ENCODE assay signal across 15 cellular contexts in genomic region chr5:1127991-1128785, GRCh38. TPM values are rescaled to one million over a fixed set of nuclear protein-coding genes. Genes with fewer than 3 reads are reported as not detected.
DNase-seq lines count a peak whose midpoint lies in the region; ATAC-seq and TF ChIP-seq lines count a peak whose summit lies in the region.
"Had no signal": no experiment of that assay in that cellular context is flagged by ENCODE, and none has a peak within 500 bp of the region (broad histone marks: within the 10 kb centered on the region; RNA-seq: fewer than 3 reads in every experiment).

No MANE protein-coding gene starts in this region.

- no peaks in the 10 kb centered on the region for H3K9me3 Mint-ChIP-seq in activated CD4-positive, alpha-beta T cell treated with anti-CD3 and anti-CD28 coated beads, Interleukin-2, amount 10 ng/mL, durations not matched to agents 24 days and 14 days
- H3K9me3 Mint-ChIP-seq: nephron had no signal

- peaks cover 12% of the 10 kb centered on the region for H3K27me3 Mint-ChIP-seq in activated CD4-positive, alpha-beta T cell treated with anti-CD3 and anti-CD28 coated beads, Interleukin-2, amount 10 ng/mL, durations not matched to agents 24 days and 14 days
- H3K27me3 Mint-ChIP-seq: B cell, brain had no signal

- H3K9ac ChIP-seq in BLaER1 treated with 17β-estradiol and CSF1 and Interleukin-3, amounts not matched to agents 10 nM and 100 nM = no peak overlapping the region
- H3K9ac ChIP-seq in colonic mucosa (ENCODE audit: low read depth in 2 of 2, low read length in 2 of 2) = peak overlapping the region in 1 of 2 donors; percentile 64

- ATAC-seq in lung (ENCODE audit: insufficient read depth, low FRiP score) (no peak), GM18511 (IDR thresholded peaks at IDR 0.05; ENCODE audit: unreplicated experiment) (no peak), HG02610 (IDR thresholded peaks at IDR 0.05; ENCODE audit: unreplicated experiment) (no peak), GM19324 (IDR thresholded peaks at IDR 0.05; ENCODE audit: low FRiP score, unreplicated experiment) (no peak)
- ATAC-seq: HCT116 had no signal

- H3K4me1 ChIP-seq in BLaER1 treated with 17β-estradiol and CSF1 and Interleukin-3, amounts not matched to agents 10 nM and 100 nM = peaks cover 45 to 81% (median 74%) of the 10 kb centered on the region in 10 experiments
- H3K4me1 ChIP-seq in colonic mucosa (peaks cover 8% of the 10 kb centered on the region), lung (ENCODE audit: control insufficient read depth in 2 of 2, insufficient read depth in 2 of 2, low read length in 2 of 2) (peaks cover 7 to 20% of the 10 kb centered on the region in 2 donors)

- DNase-seq in NCI-H2029 (lab: John Stamatoyannopoulos, UW) (peak; percentile 88), colonic mucosa (peak; percentile 66), lung (ENCODE audit: low spot score) (no peak)
- no peak for DNase-seq in activated CD4-positive, alpha-beta T cell treated with anti-CD3 and anti-CD28 coated beads, Interleukin-2, amount 10 ng/mL, durations not matched to agents 24 days and 14 days
- DNase-seq: activated B cell treated with CpG ODN at 0.5 μM for 24 hours, NCI-H226 had no signal

- peaks cover 0 to 11% (median 0%) of the 10 kb centered on the region in 11 experiments; a peak in 4 of 22 replicates for H3K36me3 ChIP-seq in BLaER1 treated with 17β-estradiol and CSF1 and Interleukin-3, amounts not matched to agents 10 nM and 100 nM
- no peaks in the 10 kb centered on the region for H3K36me3 ChIP-seq in colonic mucosa
- H3K36me3 ChIP-seq in lung (ENCODE audit: control insufficient read depth in 2 of 2, insufficient read depth in 2 of 2, low read length in 2 of 2) = no peaks in the 10 kb centered on the region
- H3K36me3 ChIP-seq: vagina had no signal

- H3K4me3 Mint-ChIP-seq in activated CD4-positive, alpha-beta T cell treated with anti-CD3 and anti-CD28 coated beads, Interleukin-2, amount 10 ng/mL, durations not matched to agents 24 days and 14 days = no peak overlapping the region
- H3K4me3 Mint-ChIP-seq: activated B cell treated with CpG ODN at 0.5 μM for 24 hours, B cell, brain, nephron had no signal

- H3K4me1 Mint-ChIP-seq in activated CD4-positive, alpha-beta T cell treated with anti-CD3 and anti-CD28 coated beads, Interleukin-2, amount 10 ng/mL, durations not matched to agents 24 days and 14 days = no peaks in the 10 kb centered on the region

- WGBS in lung, 2 donors = 67 to 72% methylated on average over 18 of the region's 18 CpGs

- H3K27ac ChIP-seq in BLaER1 treated with 17β-estradiol and CSF1 and Interleukin-3, amounts not matched to agents 10 nM and 100 nM = no peak overlapping the region; a peak in 1 of 22 replicates
- H3K27ac ChIP-seq in colonic mucosa (no peak overlapping the region), lung (ENCODE audit: low read depth in 1 of 2, low read length in 1 of 2) (peak overlapping the region; percentile 63 to 74)
- H3K27ac ChIP-seq: vagina had no signal

- H3K9me3 ChIP-seq in BLaER1 treated with 17β-estradiol and CSF1 and Interleukin-3, amounts not matched to agents 10 nM and 100 nM (replicated peaks in 1 of 11) = peaks cover 11 to 20% (median 16%) of the 10 kb centered on the region in 11 experiments
- H3K9me3 ChIP-seq in colonic mucosa = no peaks in the 10 kb centered on the region
- no peaks in the 10 kb centered on the region for H3K9me3 ChIP-seq in lung (ENCODE audit: control insufficient read depth in 2 of 2, insufficient read depth in 1 of 2, low read length in 1 of 2)
- H3K9me3 ChIP-seq: vagina had no signal

- no peaks in the 10 kb centered on the region for H3K36me3 Mint-ChIP-seq in activated CD4-positive, alpha-beta T cell treated with anti-CD3 and anti-CD28 coated beads, Interleukin-2, amount 10 ng/mL, durations not matched to agents 24 days and 14 days (ENCODE audit: low read depth)
- H3K36me3 Mint-ChIP-seq: brain had no signal

- no peak overlapping the region for H3K27ac Mint-ChIP-seq in activated CD4-positive, alpha-beta T cell treated with anti-CD3 and anti-CD28 coated beads, Interleukin-2, amount 10 ng/mL, durations not matched to agents 24 days and 14 days
- H3K27ac Mint-ChIP-seq: activated B cell treated with CpG ODN at 0.5 μM for 24 hours, B cell had no signal

- H3K4me3 ChIP-seq in BLaER1 treated with 17β-estradiol and CSF1 and Interleukin-3, amounts not matched to agents 10 nM and 100 nM = no peak overlapping the region
- no peak overlapping the region for H3K4me3 ChIP-seq in colonic mucosa
- H3K4me3 ChIP-seq in lung = no peak overlapping the region
- H3K4me3 ChIP-seq: vagina had no signal

- intact Hi-C loops in colonic mucosa (cut with DNase I) = no loop called here
- intact Hi-C loops in activated CD4-positive, alpha-beta T cell treated with anti-CD3 and anti-CD28 coated beads, Interleukin-2, amount 10 ng/mL, durations not matched to agents 24 days and 14 days (cut with micrococcal nuclease) = no loop called here

- TF ChIP-seq CTCF in colonic mucosa (IDR thresholded peaks at IDR 0.05) (no peak), lung (IDR thresholded peaks at IDR 0.05; ENCODE audit: control extremely low read depth, extremely low read depth) (no peak)

- peaks cover 0 to 51% (median 4%) of the 10 kb centered on the region in 11 experiments; a peak in 8 of 22 replicates for H3K27me3 ChIP-seq in BLaER1 treated with 17β-estradiol and CSF1 and Interleukin-3, amounts not matched to agents 10 nM and 100 nM
- H3K27me3 ChIP-seq in colonic mucosa = no peaks in the 10 kb centered on the region
- H3K27me3 ChIP-seq in lung (ENCODE audit: control insufficient read depth, insufficient read depth) = no peaks in the 10 kb centered on the region
- H3K27me3 ChIP-seq: vagina had no signal

- H4K20me1 ChIP-seq in BLaER1 treated with 17β-estradiol and CSF1 and Interleukin-3, amounts not matched to agents 10 nM and 100 nM = peaks cover 0 to 12% (median 0%) of the 10 kb centered on the region in 11 experiments; a peak in 3 of 22 replicates

- peak overlapping the region; percentile 4 to 97 (median 90); a peak in 20 of 22 replicates for H3K4me2 ChIP-seq in BLaER1 treated with 17β-estradiol and CSF1 and Interleukin-3, amounts not matched to agents 10 nM and 100 nM

RNA-seq across cellular contexts. Expression of gene SLC12A7, which starts 16.3 kb away (rescaled TPM):
- 10 to 100 TPM; 64.6 to 81.2 TPM for total RNA-seq in colonic mucosa
- 10 to 100 TPM; 42.8 to 50.4 TPM for total RNA-seq in lung
- 10 to 100 TPM; 14.8 to 36.9 TPM for polyA plus RNA-seq in lung
- 32.1 and 33.4 TPM in 2 replicates for total RNA-seq in activated CD4-positive, alpha-beta T cell treated with anti-CD3 and anti-CD28 coated beads, Interleukin-2, amount 10 ng/mL, durations not matched to agents 24 days and 14 days

Comparison
In these comparisons a context has a peak if more than half of its experiments do, and no peak if none do; other contexts are left out.
1. H3K27ac ChIP-seq: peak in lung (2 of 2); none in BLaER1 treated with 17β-estradiol and CSF1 and Interleukin-3, amounts not matched to agents 10 nM and 100 nM (0 of 11) and colonic mucosa (single experiment).
2. DNase-seq: peak in NCI-H2029 (single experiment) and colonic mucosa (single experiment); none in lung (single experiment) and activated CD4-positive, alpha-beta T cell treated with anti-CD3 and anti-CD28 coated beads, Interleukin-2, amount 10 ng/mL, durations not matched to agents 24 days and 14 days (single experiment).